8 cellular contexts compared by ENCODE assay signal in the genomic region with DNA sequence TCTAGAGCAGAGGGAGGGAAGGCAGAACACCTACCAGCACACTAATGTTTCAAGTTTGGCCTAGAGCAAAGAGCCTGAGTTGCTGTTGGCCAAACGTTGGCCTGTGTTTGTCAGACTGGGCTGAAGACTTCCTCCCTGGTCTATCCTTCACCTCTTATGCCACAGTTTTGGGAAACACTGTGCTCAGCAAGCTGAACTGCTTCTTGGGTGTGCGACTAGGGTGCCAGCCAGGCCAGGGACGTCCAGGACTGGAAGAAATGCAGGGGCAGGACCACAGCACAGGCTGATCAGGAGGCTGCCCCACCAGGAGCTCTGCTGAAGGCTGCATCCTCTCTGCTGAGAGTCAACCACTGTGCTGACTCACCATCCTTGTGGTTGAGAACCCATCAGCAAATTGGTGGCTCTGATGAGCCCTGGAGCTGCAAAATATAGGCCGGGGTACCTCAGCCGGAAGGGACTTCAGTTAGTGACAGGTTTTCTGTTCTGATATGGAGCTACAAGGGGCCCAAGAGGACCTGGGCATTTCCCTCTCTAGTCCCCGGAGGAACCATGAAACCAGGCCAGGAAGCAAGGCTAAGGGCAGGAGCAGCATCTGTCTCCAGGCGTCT.
DNase-seq lines count a peak whose midpoint lies in the region; ATAC-seq and TF ChIP-seq lines count a peak whose summit lies in the region.

No MANE protein-coding gene starts in this region.

- no peak for TF ChIP-seq CTCF in MCF 10A (IDR thresholded peaks at IDR 0.05; ENCODE audit: unreplicated experiment)

- DNase-seq in CMK (ENCODE audit: low read depth), result peak; percentile 89
- peak; percentile 47 for DNase-seq in NOMO-1 treated with DMSO at 0.1 percent for 48 hours (lab: John Stamatoyannopoulos, UW; ENCODE audit: unreplicated experiment)
- DNase-seq in activated T-helper 2 cell treated with anti-CD3 and anti-CD28 coated beads, Interferon-gamma antibody, Interleukin-2, Interleukin-4, amounts not matched to agents 10 μg/mL and 5 μg/mL and 100 μg/mL, durations not matched to agents 14 hours and 24 hours and 36 hours (ENCODE audit: low spot score), result peak; percentile 72
- peak; percentile 79 for DNase-seq in stimulated activated CD4-positive, alpha-beta T cell treated with anti-CD3 and anti-CD28 coated beads, Interleukin-15, amount 100 ng/mL, for 24 hours
- no peak for DNase-seq in pons (ENCODE audit: low spot score)
- DNase-seq in NCI-H2227 treated with DMSO at 0.1 percent for 48 hours (lab: John Stamatoyannopoulos, UW), result no peak
- no peak for DNase-seq in MCF 10A (ENCODE audit: unreplicated experiment)

- intact Hi-C loops in activated T-helper 2 cell treated with anti-CD3 and anti-CD28 coated beads, Interferon-gamma antibody, Interleukin-2, Interleukin-4, amounts not matched to agents 10 μg/mL and 5 μg/mL and 100 μg/mL, durations not matched to agents 14 hours and 24 hours and 36 hours (cut with micrococcal nuclease), result loop anchor here (1.0 to 10.0 kb wide), 3 partner anchors 256 to 621 kb away; partner anchors contain the start of gene SPRED1
- intact Hi-C loops in MCF 10A (cut with micrococcal nuclease), result no loop called here

- H3K9me3 Mint-ChIP-seq in activated T-helper 2 cell treated with anti-CD3 and anti-CD28 coated beads, Interferon-gamma antibody, Interleukin-2, Interleukin-4, amounts not matched to agents 10 μg/mL and 5 μg/mL and 100 μg/mL, durations not matched to agents 14 hours and 24 hours and 36 hours, result peaks cover 3% of the 10 kb centered on the region
- no peaks in the 10 kb centered on the region for H3K9me3 Mint-ChIP-seq in MCF 10A (ENCODE audit: unreplicated experiment)

- CTCF ChIA-PET in MCF 10A (lab: Yijun Ruan, JAX), result interaction anchor here (0.6 to 15.5 kb wide), 9 partner anchors 9 to 974 kb away, joined by 3 to 258 read pairs (median 3); no protein-coding TSS in a partner anchor

- ATAC-seq in GM21576 (IDR thresholded peaks at IDR 0.05; ENCODE audit: unreplicated experiment), result peak; percentile 50

- H3K4me1 Mint-ChIP-seq in activated T-helper 2 cell treated with anti-CD3 and anti-CD28 coated beads, Interferon-gamma antibody, Interleukin-2, Interleukin-4, amounts not matched to agents 10 μg/mL and 5 μg/mL and 100 μg/mL, durations not matched to agents 14 hours and 24 hours and 36 hours (ENCODE audit: low read depth), result peaks cover 73% of the 10 kb centered on the region
- H3K4me1 Mint-ChIP-seq in MCF 10A (ENCODE audit: insufficient read depth, unreplicated experiment), result no peaks in the 10 kb centered on the region

- no TSS peak for BruUV-seq in MCF 10A (replicated peaks; lab: Mats Ljungman, UMichigan)

- peak overlapping the region; percentile 18 for H3K4me3 Mint-ChIP-seq in activated T-helper 2 cell treated with anti-CD3 and anti-CD28 coated beads, Interferon-gamma antibody, Interleukin-2, Interleukin-4, amounts not matched to agents 10 μg/mL and 5 μg/mL and 100 μg/mL, durations not matched to agents 14 hours and 24 hours and 36 hours (ENCODE audit: low read depth)
- H3K4me3 Mint-ChIP-seq in MCF 10A (ENCODE audit: unreplicated experiment), result no peak overlapping the region

- POLR2A ChIA-PET in MCF 10A (lab: Yijun Ruan, JAX), result no interaction called here

- H3K27me3 Mint-ChIP-seq in activated T-helper 2 cell treated with anti-CD3 and anti-CD28 coated beads, Interferon-gamma antibody, Interleukin-2, Interleukin-4, amounts not matched to agents 10 μg/mL and 5 μg/mL and 100 μg/mL, durations not matched to agents 14 hours and 24 hours and 36 hours (ENCODE audit: low read depth), result no peaks in the 10 kb centered on the region
- H3K27me3 Mint-ChIP-seq in MCF 10A (ENCODE audit: insufficient read depth, unreplicated experiment), result no peaks in the 10 kb centered on the region

- H3K27ac Mint-ChIP-seq in activated T-helper 2 cell treated with anti-CD3 and anti-CD28 coated beads, Interferon-gamma antibody, Interleukin-2, Interleukin-4, amounts not matched to agents 10 μg/mL and 5 μg/mL and 100 μg/mL, durations not matched to agents 14 hours and 24 hours and 36 hours, result peak overlapping the region; percentile 80
- H3K27ac Mint-ChIP-seq in MCF 10A (ENCODE audit: low read depth, unreplicated experiment), result no peak overlapping the region

- H3K36me3 Mint-ChIP-seq in activated T-helper 2 cell treated with anti-CD3 and anti-CD28 coated beads, Interferon-gamma antibody, Interleukin-2, Interleukin-4, amounts not matched to agents 10 μg/mL and 5 μg/mL and 100 μg/mL, durations not matched to agents 14 hours and 24 hours and 36 hours (ENCODE audit: low read depth), result no peaks in the 10 kb centered on the region
- H3K36me3 Mint-ChIP-seq in MCF 10A (ENCODE audit: insufficient read depth, unreplicated experiment), result no peaks in the 10 kb centered on the region

Comparison
In these comparisons a context has a peak if more than half of its experiments do, and no peak if none do; other contexts are left out.
1. DNase-seq: peak in CMK (single experiment), NOMO-1 treated with DMSO at 0.1 percent for 48 hours (single experiment), activated T-helper 2 cell treated with anti-CD3 and anti-CD28 coated beads, Interferon-gamma antibody, Interleukin-2, Interleukin-4, amounts not matched to agents 10 μg/mL and 5 μg/mL and 100 μg/mL, durations not matched to agents 14 hours and 24 hours and 36 hours (single experiment) and stimulated activated CD4-positive, alpha-beta T cell treated with anti-CD3 and anti-CD28 coated beads, Interleukin-15, amount 100 ng/mL, for 24 hours (single experiment); none in pons (single experiment), NCI-H2227 treated with DMSO at 0.1 percent for 48 hours (single experiment) and MCF 10A (single experiment).